Comparison of ENCODE assay signal across 9 cellular contexts in genomic region chr20:36835025-36835424, GRCh38. TPM values are rescaled to one million over a fixed set of nuclear protein-coding genes. Genes with fewer than 3 reads are reported as not detected.
DNase-seq lines count a peak whose midpoint lies in the region; ATAC-seq, FAIRE-seq and TF ChIP-seq lines count a peak whose summit lies in the region.
"Had no signal": no experiment of that assay in that cellular context is flagged by ENCODE, and none has a peak within 500 bp of the region (broad histone marks: within the 10 kb centered on the region; RNA-seq: fewer than 3 reads in every experiment).

No MANE protein-coding gene starts in this region.

- WGBS in suprapubic skin = 62% methylated on average over 5 of the region's 5 CpGs

- H3K4me3 Mint-ChIP-seq in activated CD4-positive, alpha-beta T cell treated with anti-CD3 and anti-CD28 coated beads, Interleukin-2, amount 10 ng/mL, durations not matched to agents 24 days and 14 days = peak overlapping the region; percentile 88
- H3K4me3 Mint-ChIP-seq in activated T-helper 17 cell treated with anti-CD3 and anti-CD28 coated beads, Interleukin-2, amount 50 U/mL, for 72 hours = peak overlapping the region; percentile 84
- no peak overlapping the region for H3K4me3 Mint-ChIP-seq in endothelial cell (ENCODE audit: unreplicated experiment)

- no peaks in the 10 kb centered on the region for H3K9me3 ChIP-seq in kidney (ENCODE audit: control insufficient read depth in 1 of 2, low read length in 2 of 2)
- no peaks in the 10 kb centered on the region for H3K9me3 ChIP-seq in suprapubic skin

- H3K27me3 Mint-ChIP-seq in activated CD4-positive, alpha-beta T cell treated with anti-CD3 and anti-CD28 coated beads, Interleukin-2, amount 10 ng/mL, durations not matched to agents 24 days and 14 days = no peaks in the 10 kb centered on the region
- no peaks in the 10 kb centered on the region for H3K27me3 Mint-ChIP-seq in activated T-helper 17 cell treated with anti-CD3 and anti-CD28 coated beads, Interleukin-2, amount 50 U/mL, for 72 hours
- H3K27me3 Mint-ChIP-seq in endothelial cell (ENCODE audit: unreplicated experiment) = peaks cover 2% of the 10 kb centered on the region

- no peaks in the 10 kb centered on the region for H3K27me3 ChIP-seq in suprapubic skin

- H3K4me3 ChIP-seq in kidney (ENCODE audit: low read length in 2 of 2) (no peak overlapping the region), suprapubic skin (peak overlapping the region; percentile 27)

- peaks cover 11 to 20% of the 10 kb centered on the region in 2 donors for H3K4me1 ChIP-seq in kidney (ENCODE audit: control insufficient read depth in 1 of 2, insufficient read depth in 1 of 2, low read depth in 1 of 2, low read length in 2 of 2)
- peaks cover 58% of the 10 kb centered on the region for H3K4me1 ChIP-seq in suprapubic skin

- TF ChIP-seq EP300 in suprapubic skin (IDR thresholded peaks at IDR 0.05) = no peak

- TF ChIP-seq CTCF in kidney (IDR thresholded peaks at IDR 0.05; ENCODE audit: borderline replicate concordance, extremely low read depth, insufficient read depth) (no peak), suprapubic skin (IDR thresholded peaks at IDR 0.05) (no peak), endothelial cell (IDR thresholded peaks at IDR 0.05; ENCODE audit: unreplicated experiment) (no peak)

- TF ChIP-seq POLR2A in suprapubic skin (IDR thresholded peaks at IDR 0.05) = no peak

- intact Hi-C loops in activated CD4-positive, alpha-beta T cell treated with anti-CD3 and anti-CD28 coated beads, Interleukin-2, amount 10 ng/mL, durations not matched to agents 24 days and 14 days (cut with micrococcal nuclease) = no loop called here
- intact Hi-C loops in kidney (cut with DNase I) = no loop called here

- H3K9ac ChIP-seq in kidney (ENCODE audit: low read length in 2 of 2) = no peak overlapping the region

- no peak for DNase-seq in activated CD4-positive, alpha-beta T cell treated with anti-CD3 and anti-CD28 coated beads, Interleukin-2, amount 10 ng/mL, durations not matched to agents 24 days and 14 days
- DNase-seq in activated CD4-positive, alpha-beta T cell treated with anti-CD3 and anti-CD28 coated beads, Interleukin-2, amount 50 U/mL, for 4 hours = no peak
- DNase-seq in kidney (no peak), suprapubic skin (ENCODE audit: low spot score in 2 of 2) (no peak), Kasumi-1 (lab: John Stamatoyannopoulos, UW) (no peak), endothelial cell (ENCODE audit: low spot score) (no peak), NOMO-1 treated with DMSO at 0.1 percent for 48 hours (lab: John Stamatoyannopoulos, UW; ENCODE audit: unreplicated experiment) (no peak)

- no peaks in the 10 kb centered on the region for H3K36me3 Mint-ChIP-seq in activated CD4-positive, alpha-beta T cell treated with anti-CD3 and anti-CD28 coated beads, Interleukin-2, amount 10 ng/mL, durations not matched to agents 24 days and 14 days (ENCODE audit: low read depth)
- no peaks in the 10 kb centered on the region for H3K36me3 Mint-ChIP-seq in activated T-helper 17 cell treated with anti-CD3 and anti-CD28 coated beads, Interleukin-2, amount 50 U/mL, for 72 hours (ENCODE audit: low read depth)
- no peaks in the 10 kb centered on the region for H3K36me3 Mint-ChIP-seq in endothelial cell (ENCODE audit: low read depth, unreplicated experiment)

- H3K36me3 ChIP-seq in kidney (ENCODE audit: control insufficient read depth in 1 of 2, insufficient read depth in 2 of 2, low read length in 2 of 2) (no peaks in the 10 kb centered on the region), suprapubic skin (peaks cover 10% of the 10 kb centered on the region)

- H3K9me3 Mint-ChIP-seq in activated CD4-positive, alpha-beta T cell treated with anti-CD3 and anti-CD28 coated beads, Interleukin-2, amount 10 ng/mL, durations not matched to agents 24 days and 14 days = no peaks in the 10 kb centered on the region
- H3K9me3 Mint-ChIP-seq in activated T-helper 17 cell treated with anti-CD3 and anti-CD28 coated beads, Interleukin-2, amount 50 U/mL, for 72 hours = no peaks in the 10 kb centered on the region
- H3K9me3 Mint-ChIP-seq in endothelial cell (ENCODE audit: unreplicated experiment) = no peaks in the 10 kb centered on the region

- H3K27ac Mint-ChIP-seq in activated CD4-positive, alpha-beta T cell treated with anti-CD3 and anti-CD28 coated beads, Interleukin-2, amount 10 ng/mL, durations not matched to agents 24 days and 14 days = peak overlapping the region; percentile 91
- H3K27ac Mint-ChIP-seq in activated T-helper 17 cell treated with anti-CD3 and anti-CD28 coated beads, Interleukin-2, amount 50 U/mL, for 72 hours = peak overlapping the region; percentile 79
- no peak overlapping the region for H3K27ac Mint-ChIP-seq in endothelial cell (ENCODE audit: unreplicated experiment)

- no peak for FAIRE-seq in kidney (lab: Jason Lieb, UNC)

- peak overlapping the region; percentile 69 to 75 for H3K27ac ChIP-seq in kidney (ENCODE audit: low read depth in 2 of 2, low read length in 2 of 2)
- peak overlapping the region; percentile 22 for H3K27ac ChIP-seq in suprapubic skin

- ATAC-seq in activated T-helper 17 cell treated with anti-CD3 and anti-CD28 coated beads, Interleukin-2, amount 50 U/mL, for 72 hours (replicated peaks) = no peak

- peaks cover 19% of the 10 kb centered on the region for H3K4me1 Mint-ChIP-seq in activated CD4-positive, alpha-beta T cell treated with anti-CD3 and anti-CD28 coated beads, Interleukin-2, amount 10 ng/mL, durations not matched to agents 24 days and 14 days
- no peaks in the 10 kb centered on the region for H3K4me1 Mint-ChIP-seq in activated T-helper 17 cell treated with anti-CD3 and anti-CD28 coated beads, Interleukin-2, amount 50 U/mL, for 72 hours
- H3K4me1 Mint-ChIP-seq in endothelial cell (ENCODE audit: unreplicated experiment) = peaks cover 2% of the 10 kb centered on the region

RNA-seq across cellular contexts. Expression of gene TLDC2, which starts 40.9 kb away (rescaled TPM):
- not detected in 2 replicates for total RNA-seq in activated CD4-positive, alpha-beta T cell treated with anti-CD3 and anti-CD28 coated beads, Interleukin-2, amount 10 ng/mL, durations not matched to agents 24 days and 14 days
- total RNA-seq in activated T-helper 17 cell treated with anti-CD3 and anti-CD28 coated beads, Interleukin-2, amount 50 U/mL, for 72 hours = not detected
- total RNA-seq in kidney = 2.3 TPM
- polyA plus RNA-seq in kidney (ENCODE audit: insufficient read depth, low read depth, low replicate concordance) = 8.5 TPM
- total RNA-seq in suprapubic skin = not detected
- not detected for total RNA-seq in endothelial cell (ENCODE audit: unreplicated experiment)
- total RNA-seq: T-helper 1 cell treated with Interleukin-12 subunit alpha and Interleukin-12 subunit beta and Interleukin-4 antibody, amounts not matched to agents 30 ng/mL and 1 ng/mL, for 36 hours had no signal
